In genomic region chr22:26047516-26047915, GRCh38 we compare ENCODE assay signal across 35 cellular contexts.
"Had no signal": no experiment of that assay in that cellular context is flagged by ENCODE, and none has a peak within 500 bp of the region (broad histone marks: within the 10 kb centered on the region; RNA-seq: fewer than 3 reads in every experiment).

No MANE protein-coding gene starts in this region.

- H3K9me3 ChIP-seq: MG63 had no signal

- H3K4me3 ChIP-seq: MG63 had no signal

- H3K36me3 ChIP-seq: MG63 had no signal

- DNase-seq: Karpas-422, Kasumi-1, MG63, MM.1S, MV-4-11, NCI-H1048, NCI-H1092, NCI-H1092 treated with DMSO at 0.1 percent for 48 hours, NCI-H1105, NCI-H1105 treated with DMSO at 0.1 percent for 48 hours, NCI-H1417 treated with DMSO at 0.1 percent for 48 hours, NCI-H1436, NCI-H1436 treated with DMSO at 0.1 percent for 48 hours, NCI-H146, NCI-H1694, NCI-H1694 treated with DMSO at 0.1 percent for 48 hours, NCI-H187, NCI-H187 treated with DMSO at 0.1 percent for 48 hours, NCI-H1930, NCI-H2029, NCI-H2029 treated with DMSO at 0.1 percent for 48 hours, NCI-H2081, NCI-H2081 treated with DMSO at 0.1 percent for 48 hours, NCI-H2107, NCI-H2171, NCI-H2171 treated with DMSO at 0.1 percent for 48 hours, NCI-H2227 treated with DMSO at 0.1 percent for 48 hours, NCI-H226, NCI-H345, NCI-H446, NCI-H446 treated with DMSO at 0.1 percent for 48 hours, NCI-H510A, NCI-H510A treated with DMSO at 0.1 percent for 48 hours, NCI-H524, NCI-H524 treated with DMSO at 0.1 percent for 48 hours had no signal
